8 cellular contexts compared by ENCODE assay signal in genomic region chr15:65872596-65872995, GRCh38. TPM values are rescaled to one million over a fixed set of nuclear protein-coding genes. Genes with fewer than 3 reads are reported as not detected.
DNase-seq lines count a peak whose midpoint lies in the region; ATAC-seq, FAIRE-seq and TF ChIP-seq lines count a peak whose summit lies in the region.
"Not testable (repeated sequence)": the region's sequence is repeated elsewhere in the genome, so short reads cannot be mapped to it uniquely, and the experiment has no call there.

No MANE protein-coding gene starts in this region.

- not testable (repeated sequence) for ATAC-seq in A549; stimulated activated effector memory CD8-positive, alpha-beta T cell treated with anti-CD3 and anti-CD28 coated beads, Interleukin-12 subunit alpha, Interleukin-12 subunit beta, amount 100 ng/mL, for 72 hours

- TF ChIP-seq POLR2A in A549 (IDR thresholded peaks at IDR 0.05; ENCODE audit: low read length) = not testable (repeated sequence)

- FAIRE-seq in A549 (lab: Jason Lieb, UNC) = not testable (repeated sequence)

- peak overlapping the region; percentile 83 for H3K27ac Mint-ChIP-seq in activated naive CD4-positive, alpha-beta T cell treated with anti-CD3 and anti-CD28 coated beads, Interleukin-2, amount 50 U/mL, for 24 hours
- H3K27ac Mint-ChIP-seq in stimulated activated effector memory CD8-positive, alpha-beta T cell treated with anti-CD3 and anti-CD28 coated beads, Interleukin-12 subunit alpha, Interleukin-12 subunit beta, amount 100 ng/mL, for 72 hours = not testable (repeated sequence)

- H3K4me2 ChIP-seq in A549 = peak overlapping the region; percentile 89; the same call in 1 of the 3 replicates
- peak overlapping the region; percentile 97; the same call in 1 of the 2 replicates for H3K4me2 ChIP-seq in PC-9

- not testable (repeated sequence) for H3K9me2 ChIP-seq in PC-9 (ENCODE audit: insufficient read depth)

- WGBS in A549 (ENCODE audit: missing lambda C conversion rate) = 88% methylated on average over 5 of the region's 5 CpGs

- not testable (repeated sequence) for H3K27me3 ChIP-seq in PC-9 (ENCODE audit: insufficient read depth, low read depth)

- peaks cover 26% of the 10 kb centered on the region for H3K4me1 ChIP-seq in A549
- H3K4me1 ChIP-seq in PC-9 (replicated peaks; ENCODE audit: insufficient read depth) = peaks cover 21% of the 10 kb centered on the region; the same call in 1 of the 2 replicates

- peaks cover 46% of the 10 kb centered on the region for H4K20me1 ChIP-seq in PC-9 (ENCODE audit: insufficient read depth)

- peaks cover 20% of the 10 kb centered on the region for H3F3A ChIP-seq in PC-9 (ENCODE audit: insufficient read depth, low read depth)

- H3K9me3 Mint-ChIP-seq in activated naive CD4-positive, alpha-beta T cell treated with anti-CD3 and anti-CD28 coated beads, Interleukin-2, amount 50 U/mL, for 24 hours; stimulated activated effector memory CD8-positive, alpha-beta T cell treated with anti-CD3 and anti-CD28 coated beads, Interleukin-12 subunit alpha, Interleukin-12 subunit beta, amount 100 ng/mL, for 72 hours: not testable (repeated sequence)

- not testable (repeated sequence) for H3K27ac ChIP-seq in A549, PC-9

- peaks cover 52% of the 10 kb centered on the region for H3K4me1 Mint-ChIP-seq in activated naive CD4-positive, alpha-beta T cell treated with anti-CD3 and anti-CD28 coated beads, Interleukin-2, amount 50 U/mL, for 24 hours
- peaks cover 45% of the 10 kb centered on the region for H3K4me1 Mint-ChIP-seq in stimulated activated effector memory CD8-positive, alpha-beta T cell treated with anti-CD3 and anti-CD28 coated beads, Interleukin-12 subunit alpha, Interleukin-12 subunit beta, amount 100 ng/mL, for 72 hours

- TF ChIP-seq CTCF in A549 (IDR thresholded peaks at IDR 0.05); PC-9 (conservative IDR thresholded peaks at IDR 0.05); choroid plexus epithelial cell (conservative IDR thresholded peaks at IDR 0.05; ENCODE audit: low read depth, low read length); fibroblast of villous mesenchyme (IDR thresholded peaks at IDR 0.05; ENCODE audit: insufficient read depth, low read depth, low read length): not testable (repeated sequence)

- POLR2A ChIA-PET in A549 (lab: Yijun Ruan, JAX) = interaction anchor here (0.7 kb wide), 1 partner anchor 568 kb away, joined by 5 read pairs; the partner anchor contains the start of gene RNU5B-1
- POLR2A ChIA-PET in PC-9 (lab: Charles Lee; ENCODE audit: unreplicated experiment) = not testable (repeated sequence)

- H3K36me3 Mint-ChIP-seq in activated naive CD4-positive, alpha-beta T cell treated with anti-CD3 and anti-CD28 coated beads, Interleukin-2, amount 50 U/mL, for 24 hours = not testable (repeated sequence)
- H3K36me3 Mint-ChIP-seq in stimulated activated effector memory CD8-positive, alpha-beta T cell treated with anti-CD3 and anti-CD28 coated beads, Interleukin-12 subunit alpha, Interleukin-12 subunit beta, amount 100 ng/mL, for 72 hours = peaks cover 66% of the 10 kb centered on the region

- not testable (repeated sequence) for H2AFZ ChIP-seq in PC-9

- intact Hi-C loops in PC-9 (cut with micrococcal nuclease; ENCODE audit: unreplicated experiment) = not testable (repeated sequence)

- BruUV-seq in PC-9 (replicated peaks; lab: Mats Ljungman, UMichigan) = not testable (repeated sequence)

- CTCF ChIA-PET in A549 (lab: Yijun Ruan, JAX) (interaction anchor here (1.1 kb wide), 1 partner anchor 415 kb away, joined by 4 read pairs; no protein-coding TSS in a partner anchor), PC-9 (lab: Charles Lee) (interaction anchor here (0.7 kb wide), 1 partner anchor 686 kb away, joined by 4 read pairs; no protein-coding TSS in a partner anchor)

- H3K9me3 ChIP-seq in A549; PC-9 (ENCODE audit: insufficient read depth, low read depth): not testable (repeated sequence)

- peaks cover 82% of the 10 kb centered on the region for H3K79me2 ChIP-seq in PC-9 (ENCODE audit: low read depth)

- not testable (repeated sequence) for H3K27me3 Mint-ChIP-seq in activated naive CD4-positive, alpha-beta T cell treated with anti-CD3 and anti-CD28 coated beads, Interleukin-2, amount 50 U/mL, for 24 hours

- not testable (repeated sequence) for TF ChIP-seq EP300 in A549 (IDR thresholded peaks at IDR 0.05)

- peak overlapping the region; percentile 42 for H3K4me3 Mint-ChIP-seq in activated naive CD4-positive, alpha-beta T cell treated with anti-CD3 and anti-CD28 coated beads, Interleukin-2, amount 50 U/mL, for 24 hours
- peak overlapping the region; percentile 24 for H3K4me3 Mint-ChIP-seq in stimulated activated effector memory CD8-positive, alpha-beta T cell treated with anti-CD3 and anti-CD28 coated beads, Interleukin-12 subunit alpha, Interleukin-12 subunit beta, amount 100 ng/mL, for 72 hours

- H3K36me3 ChIP-seq in PC-9 (ENCODE audit: low read depth) = not testable (repeated sequence)

- not testable (repeated sequence) for H3K4me3 ChIP-seq in A549; PC-9; choroid plexus epithelial cell (ENCODE audit: low read depth, low read length); fibroblast of villous mesenchyme (ENCODE audit: low read depth, low read length)

- not testable (repeated sequence) for DNase-seq in A549 (ENCODE audit: low read depth in 1 of 2, low spot score in 1 of 2); PC-9; stimulated activated effector memory CD8-positive, alpha-beta T cell treated with anti-CD3 and anti-CD28 coated beads, Interleukin-12 subunit alpha, Interleukin-12 subunit beta, amount 100 ng/mL, for 72 hours (ENCODE audit: low spot score in 2 of 2)
- DNase-seq in GM03348 (ENCODE audit: low spot score) (peak; percentile 6), choroid plexus epithelial cell (ENCODE audit: low read depth) (peak; percentile 44), fibroblast of villous mesenchyme (ENCODE audit: low read depth) (peak; percentile 35), myocyte (ENCODE audit: low read depth) (peak; percentile 5)

- not testable (repeated sequence) for TF ChIP-seq RAD21 in A549 (conservative IDR thresholded peaks at IDR 0.05 in 1 of 2, IDR thresholded peaks at IDR 0.05 in 1 of 2)

RNA-seq across cellular contexts. Expression of gene RAB11A, which starts 3.3 kb away (rescaled TPM):
- 527 and 551 TPM in 2 replicates for polyA plus RNA-seq in A549 (2011; rRNA removed)
- 261 and 300 TPM in 2 replicates for polyA plus RNA-seq in A549 (2012; cell fraction: cytosol; rRNA removed)
- 125 and 150 TPM in 2 replicates for polyA plus RNA-seq in A549 (2012; cell fraction: nucleus; rRNA removed)
- polyA plus RNA-seq in A549 (2017; fragmentation: RNase III; extraction: RNeasy Plus Mini Kit Qiagen cat#74134 plus additional on column Dnase treatment) = 306 to 335 TPM (median 316 TPM) in 3 replicates
- polyA minus RNA-seq in A549 (2011; rRNA and poly(A)+ RNA removed) = 84.0 and 108 TPM in 2 replicates
- 186 and 233 TPM in 2 replicates for total RNA-seq in PC-9 (2021)
- total RNA-seq in fibroblast of villous mesenchyme = 50.3 and 51.0 TPM in 2 replicates
- total RNA-seq in myocyte = 170 and 185 TPM in 2 replicates
- polyA plus RNA-seq in myocyte (2012) = 173 TPM
